Comparison of ENCODE assay signal across 8 cellular contexts in genomic region chr3:50674349-50675178, GRCh38. TPM values are rescaled to one million over a fixed set of nuclear protein-coding genes. Genes with fewer than 3 reads are reported as not detected.
DNase-seq lines count a peak whose midpoint lies in the region; ATAC-seq, FAIRE-seq and TF ChIP-seq lines count a peak whose summit lies in the region.

Gene DOCK3 (plus strand): TSS chr3:50674927. CDS start chr3:50675264, 337 bp downstream.

- H3K9me3 Mint-ChIP-seq in activated naive CD8-positive, alpha-beta T cell treated with anti-CD3 and anti-CD28 coated beads for 36 hours, result no peaks in the 10 kb centered on the region

- H3K4me3 ChIP-seq in SJSA1 (peak within 1 kb of the TSS; percentile 21), heart left ventricle (peak within 1 kb of the TSS; percentile 14 to 82 (median 55))

- no peak within 1 kb of the TSS for H3K27ac Mint-ChIP-seq in activated naive CD8-positive, alpha-beta T cell treated with anti-CD3 and anti-CD28 coated beads for 36 hours

- no peak within 1 kb of the TSS for H3K27ac ChIP-seq in SJSA1
- H3K27ac ChIP-seq in heart left ventricle, result peak within 1 kb of the TSS in 2 of 12 donors; percentile 42 to 60

- no peaks in the 10 kb centered on the region for H3K36me3 ChIP-seq in SJSA1
- no peaks in the 10 kb centered on the region for H3K36me3 ChIP-seq in heart left ventricle

- no peak for TF ChIP-seq POLR2A in heart left ventricle (IDR thresholded peaks at IDR 0.05)

- H3K36me3 Mint-ChIP-seq in activated naive CD8-positive, alpha-beta T cell treated with anti-CD3 and anti-CD28 coated beads for 36 hours, result no peaks in the 10 kb centered on the region

- H3K9me3 ChIP-seq in SJSA1 (replicated peaks) (no peaks in the 10 kb centered on the region; the same call in 1 of the 2 replicates), heart left ventricle (no peaks in the 10 kb centered on the region)

- H3K4me1 ChIP-seq in SJSA1 (replicated peaks) (peaks cover 26% of the 10 kb centered on the region), heart left ventricle (peaks cover 0 to 12% (median 1%) of the 10 kb centered on the region in 12 donors)

- peak; percentile 81 for DNase-seq in COLO668 (lab: John Stamatoyannopoulos, UW; ENCODE audit: unreplicated experiment)
- DNase-seq in SJSA1 (ENCODE audit: low read depth in 1 of 2, low spot score in 2 of 2), result peak in 1 of 2 experiments; percentile 47
- DNase-seq in activated naive CD8-positive, alpha-beta T cell treated with anti-CD3 and anti-CD28 coated beads for 36 hours, result peak; percentile 77
- DNase-seq in heart left ventricle, result peak; percentile 41 to 81 (median 62)
- DNase-seq in posterior cingulate gyrus, result peak; percentile 23 to 94 (median 59)
- DNase-seq in urothelium cell line (ENCODE audit: low spot score), result peak; percentile 61

- H3K4me1 Mint-ChIP-seq in activated naive CD8-positive, alpha-beta T cell treated with anti-CD3 and anti-CD28 coated beads for 36 hours, result peaks cover 6% of the 10 kb centered on the region

- no peak for TF ChIP-seq CTCF in heart left ventricle (IDR thresholded peaks at IDR 0.05)

- ATAC-seq in HG02588 (IDR thresholded peaks at IDR 0.05; ENCODE audit: unreplicated experiment), result peak; percentile 72
- peak; percentile 66 to 94 (median 88) for ATAC-seq in heart left ventricle
- no peak for ATAC-seq in GM21786 (IDR thresholded peaks at IDR 0.05; ENCODE audit: unreplicated experiment)

- H3K27me3 ChIP-seq in SJSA1 (replicated peaks) (peaks cover 70% of the 10 kb centered on the region), heart left ventricle (peaks cover 2 to 61% (median 34%) of the 10 kb centered on the region in 9 donors)

- WGBS in heart left ventricle, 4 donors, result 3% methylated on average over 47 to 89 of the region's 89 CpGs; no CpG with 5 or more reads in 1 of the 4 donors

- no peak for FAIRE-seq in urothelium cell line (lab: Jason Lieb, UNC)

- peak within 1 kb of the TSS; percentile 70 for H3K4me3 Mint-ChIP-seq in activated naive CD8-positive, alpha-beta T cell treated with anti-CD3 and anti-CD28 coated beads for 36 hours

- peaks cover 44% of the 10 kb centered on the region for H3K27me3 Mint-ChIP-seq in activated naive CD8-positive, alpha-beta T cell treated with anti-CD3 and anti-CD28 coated beads for 36 hours

- intact Hi-C loops in heart left ventricle (cut with DNase I) (loop anchor here in 4 of 10 donors (10.0 kb wide), 3 partner anchors 200 to 710 kb away; partner anchors contain the start of gene MANF (in 1 of the 4)), posterior cingulate gyrus (cut with DNase I) (loop anchor here (5.0 kb wide), 1 partner anchor 52 kb away; no protein-coding TSS in a partner anchor)

RNA-seq across cellular contexts. Expression of gene DOCK3, which starts in this region (rescaled TPM):
- 0.09 and 0.29 TPM in 2 replicates for total RNA-seq in SJSA1 (2014; rRNA removed; shearing (Covaris generic))
- total RNA-seq in activated naive CD8-positive, alpha-beta T cell treated with anti-CD3 and anti-CD28 coated beads for 36 hours, result 1 to 10 TPM; 1.9 to 2.1 TPM
- 1 to 10 TPM; 2.9 to 6.7 (median 4.8) TPM for total RNA-seq in heart left ventricle
- 1 to 10 TPM; 2.0 to 2.1 TPM for polyA plus RNA-seq in heart left ventricle
